ENCODE assay signal across 26 cellular contexts in genomic region chr2:216992056-216992455, GRCh38.
A peak's percentile ranks its signal among the peaks of the same experiment; 100 is the strongest.
DNase-seq lines count a peak whose midpoint lies in the region; ATAC-seq and TF ChIP-seq lines count a peak whose summit lies in the region.
"Had no signal": no experiment of that assay in that cellular context is flagged by ENCODE, and none has a peak within 500 bp of the region (broad histone marks: within the 10 kb centered on the region; RNA-seq: fewer than 3 reads in every experiment).

No MANE protein-coding gene starts in this region.

- no peaks in the 10 kb centered on the region for H3K36me3 Mint-ChIP-seq in CD8-positive, alpha-beta T cell
- H3K36me3 Mint-ChIP-seq in natural killer cell treated with Interleukin-12 subunit alpha and Interleukin-12 subunit beta and Interleukin-15 and Interleukin-18, amount 100 ng/mL, for 72 hours = no peaks in the 10 kb centered on the region
- H3K36me3 Mint-ChIP-seq: IgD-negative memory B cell; naive B cell; stimulated activated effector memory CD8-positive, alpha-beta T cell treated with anti-CD3 and anti-CD28 coated beads, Interleukin-12 subunit alpha, Interleukin-12 subunit beta, amount 100 ng/mL, for 72 hours had no signal

- peak overlapping the region in 1 of 2 experiments; percentile 42; a peak in 1 of 4 replicates for H4K8ac ChIP-seq in IMR-90 (ENCODE audit: low read depth in 2 of 2, low read length in 2 of 2)

- H2AK9ac ChIP-seq in IMR-90 (replicated peaks; ENCODE audit: low read depth, low read length, poor library complexity) = no peak overlapping the region

- no peak overlapping the region for H3K56ac ChIP-seq in IMR-90 (ENCODE audit: extremely low read depth, insufficient read depth, low read length)

- no peaks in the 10 kb centered on the region for H3K4me1 Mint-ChIP-seq in CD8-positive, alpha-beta T cell (ENCODE audit: low read depth)
- H3K4me1 Mint-ChIP-seq in natural killer cell treated with Interleukin-12 subunit alpha and Interleukin-12 subunit beta and Interleukin-15 and Interleukin-18, amount 100 ng/mL, for 72 hours (ENCODE audit: low read depth in 2 of 2) = no peaks in the 10 kb centered on the region
- H3K4me1 Mint-ChIP-seq: IgD-negative memory B cell; naive B cell; stimulated activated effector memory CD8-positive, alpha-beta T cell treated with anti-CD3 and anti-CD28 coated beads, Interleukin-12 subunit alpha, Interleukin-12 subunit beta, amount 100 ng/mL, for 72 hours had no signal

- H3K79me2 ChIP-seq in hepatocyte = no peaks in the 10 kb centered on the region
- H3K79me2 ChIP-seq in MM.1S (ENCODE audit: low read length) = no peaks in the 10 kb centered on the region

- H3K4me1 ChIP-seq in IMR-90 (ENCODE audit: control insufficient read depth, insufficient read depth, low read length) = peaks cover 9% of the 10 kb centered on the region
- no peaks in the 10 kb centered on the region for H3K4me1 ChIP-seq in hepatocyte (ENCODE audit: insufficient read depth)
- H3K4me1 ChIP-seq in CD8-positive, alpha-beta T cell (ENCODE audit: insufficient read depth, low read length) = no peaks in the 10 kb centered on the region
- H3K4me1 ChIP-seq in MM.1S (ENCODE audit: low read length) = no peaks in the 10 kb centered on the region
- H3K4me1 ChIP-seq: foreskin keratinocyte, upper lobe of left lung had no signal

- TF ChIP-seq CTCF in IMR-90 (conservative IDR thresholded peaks at IDR 0.05; ENCODE audit: low read depth, low read length) = no peak
- TF ChIP-seq CTCF in hepatocyte (IDR thresholded peaks at IDR 0.05; ENCODE audit: poor library complexity) = no peak
- TF ChIP-seq CTCF in CD8-positive, alpha-beta T cell (IDR thresholded peaks at IDR 0.05) = no peak
- TF ChIP-seq CTCF in MM.1S (IDR thresholded peaks at IDR 0.05; ENCODE audit: low read length) = no peak

- intact Hi-C loops in IMR-90 (cut with micrococcal nuclease) = loop anchor here (5.0 kb wide), 1 partner anchor 295 kb away; the partner anchor contains the start of gene IGFBP5
- intact Hi-C loops in CD8-positive, alpha-beta T cell (cut with DNase I, micrococcal nuclease) = no loop called here

- H3K4me3 ChIP-seq in IMR-90 (ENCODE audit: insufficient read depth, low read depth, low read length) (no peak overlapping the region), hepatocyte (no peak overlapping the region), MM.1S (ENCODE audit: low read length) (no peak overlapping the region)
- H3K4me3 ChIP-seq in CD8-positive, alpha-beta T cell (ENCODE audit: low read depth, low read length) = no peak overlapping the region
- H3K4me3 ChIP-seq: BLaER1 treated with 17β-estradiol and CSF1 and Interleukin-3, amounts not matched to agents 10 nM and 100 nM; coronary artery; heart left ventricle; upper lobe of left lung had no signal

- H3K4ac ChIP-seq in IMR-90 (ENCODE audit: low read depth, low read length) = 0 out of 2 replicates have a peak overlapping the region, but pooled peaks have one; percentile 34

- no peaks in the 10 kb centered on the region; the same call in 1 of the 2 replicates for H3K9me3 ChIP-seq in IMR-90 (ENCODE audit: control insufficient read depth, insufficient read depth, low read length)
- no peaks in the 10 kb centered on the region for H3K9me3 ChIP-seq in hepatocyte (ENCODE audit: low read depth)
- H3K9me3 ChIP-seq in CD8-positive, alpha-beta T cell (ENCODE audit: low read length) = no peaks in the 10 kb centered on the region
- no peaks in the 10 kb centered on the region for H3K9me3 ChIP-seq in MM.1S (replicated peaks; ENCODE audit: insufficient read depth, low read length)
- H3K9me3 ChIP-seq: BLaER1 treated with 17β-estradiol and CSF1 and Interleukin-3, amounts not matched to agents 10 nM and 100 nM; heart left ventricle; upper lobe of left lung had no signal

- no peaks in the 10 kb centered on the region; the same call in 1 of the 2 replicates for H3K9me1 ChIP-seq in IMR-90 (ENCODE audit: insufficient read depth, low read length)

- H3K27me3 Mint-ChIP-seq in CD8-positive, alpha-beta T cell (ENCODE audit: low read depth) = no peaks in the 10 kb centered on the region
- peaks cover 24 to 34% of the 10 kb centered on the region in 2 donors for H3K27me3 Mint-ChIP-seq in natural killer cell treated with Interleukin-12 subunit alpha and Interleukin-12 subunit beta and Interleukin-15 and Interleukin-18, amount 100 ng/mL, for 72 hours
- H3K27me3 Mint-ChIP-seq: IgD-negative memory B cell had no signal

- H3F3A ChIP-seq in MM.1S (ENCODE audit: insufficient read depth, low read length) = no peaks in the 10 kb centered on the region

- peak; percentile 16 for DNase-seq in DMS79 (lab: John Stamatoyannopoulos, UW)
- no peak for DNase-seq in IMR-90
- DNase-seq in hepatocyte (ENCODE audit: low spot score) = no peak
- peak; percentile 23 for DNase-seq in retina
- DNase-seq in CD8-positive, alpha-beta T cell = no peak
- DNase-seq in natural killer cell treated with Interleukin-12 subunit alpha and Interleukin-12 subunit beta and Interleukin-15 and Interleukin-18, amount 100 ng/mL, for 72 hours (ENCODE audit: low spot score) = no peak
- DNase-seq in MM.1S = no peak
- DNase-seq: activated CD4-positive, alpha-beta T cell treated with anti-CD3 and anti-CD28 coated beads, Interleukin-2, amount 50 U/mL, for 4 hours; activated naive CD4-positive, alpha-beta T cell treated with anti-CD3 and anti-CD28 coated beads, Interleukin-2, amount 50 U/mL, for 16 hours; amygdala; COR-L47; effector memory CD4-positive, alpha-beta T cell; foreskin keratinocyte; naive B cell; NCI-H1930; NCI-H345; NCI-H774; occipital lobe; stimulated activated CD4-positive, alpha-beta T cell treated with anti-CD3 and anti-CD28 coated beads, Interleukin-4, amount 100 ng/mL, for 24 hours; upper lobe of left lung had no signal

- H3K9me2 ChIP-seq in hepatocyte (replicated peaks; ENCODE audit: insufficient read depth) (no peaks in the 10 kb centered on the region), MM.1S (replicated peaks; ENCODE audit: insufficient read depth, low read length) (no peaks in the 10 kb centered on the region)

- peak overlapping the region; percentile 76 for H2BK120ac ChIP-seq in IMR-90 (ENCODE audit: low read depth, low read length)

- no peaks in the 10 kb centered on the region for H3K36me3 ChIP-seq in IMR-90 (ENCODE audit: control insufficient read depth, insufficient read depth, low read length)
- H3K36me3 ChIP-seq in hepatocyte (replicated peaks; ENCODE audit: insufficient read depth, low read depth) = no peaks in the 10 kb centered on the region
- no peaks in the 10 kb centered on the region for H3K36me3 ChIP-seq in CD8-positive, alpha-beta T cell (ENCODE audit: insufficient read depth, low read length)
- no peaks in the 10 kb centered on the region for H3K36me3 ChIP-seq in MM.1S (replicated peaks; ENCODE audit: insufficient read depth, low read length)
- H3K36me3 ChIP-seq: BLaER1 treated with 17β-estradiol and CSF1 and Interleukin-3, amounts not matched to agents 10 nM and 100 nM; heart left ventricle; upper lobe of left lung had no signal

- H2AK5ac ChIP-seq in IMR-90 (ENCODE audit: low read depth, low read length) = peak overlapping the region; percentile 26; the same call in 1 of the 2 replicates

- H2BK5ac ChIP-seq in IMR-90 (ENCODE audit: low read depth, low read length, poor library complexity, severe bottlenecking) = no peak overlapping the region

- H3K23ac ChIP-seq in IMR-90 (ENCODE audit: low read depth, low read length) = no peak overlapping the region

- H3K4me3 Mint-ChIP-seq in CD8-positive, alpha-beta T cell = no peak overlapping the region
- no peak overlapping the region for H3K4me3 Mint-ChIP-seq in natural killer cell treated with Interleukin-12 subunit alpha and Interleukin-12 subunit beta and Interleukin-15 and Interleukin-18, amount 100 ng/mL, for 72 hours
- H3K4me3 Mint-ChIP-seq: stimulated activated effector memory CD8-positive, alpha-beta T cell treated with anti-CD3 and anti-CD28 coated beads, Interleukin-12 subunit alpha, Interleukin-12 subunit beta, amount 100 ng/mL, for 72 hours had no signal

- H3K4me2 ChIP-seq in IMR-90 (ENCODE audit: low read depth, low read length) (no peak overlapping the region), hepatocyte (no peak overlapping the region), MM.1S (ENCODE audit: low read depth, low read length) (no peak overlapping the region)

- peak; percentile 67 for ATAC-seq in IMR-90 (ENCODE audit: low read depth)
- no peak for ATAC-seq in CD8-positive, alpha-beta T cell
- ATAC-seq in GM21786 (IDR thresholded peaks at IDR 0.05; ENCODE audit: unreplicated experiment) = no peak
- no peak for ATAC-seq in natural killer cell treated with Interleukin-12 subunit alpha and Interleukin-12 subunit beta and Interleukin-15 and Interleukin-18, amount 100 ng/mL, for 72 hours
- ATAC-seq: foreskin keratinocyte had no signal

- no TSS peak for BruUV-seq in IMR-90 (replicated peaks; lab: Mats Ljungman, UMichigan)

- H3K9me3 Mint-ChIP-seq in CD8-positive, alpha-beta T cell = no peaks in the 10 kb centered on the region
- no peaks in the 10 kb centered on the region for H3K9me3 Mint-ChIP-seq in natural killer cell treated with Interleukin-12 subunit alpha and Interleukin-12 subunit beta and Interleukin-15 and Interleukin-18, amount 100 ng/mL, for 72 hours
- H3K9me3 Mint-ChIP-seq: stimulated activated effector memory CD8-positive, alpha-beta T cell treated with anti-CD3 and anti-CD28 coated beads, Interleukin-12 subunit alpha, Interleukin-12 subunit beta, amount 100 ng/mL, for 72 hours had no signal

- peak overlapping the region; percentile 45; the same call in 1 of the 3 replicates for H2BK15ac ChIP-seq in IMR-90 (ENCODE audit: low read depth, low read length)

- dilution Hi-C loops in IMR-90 (cut with HindIII; ENCODE audit: low sequenced_read_pairs, unreplicated experiment) = no loop called here

- no peak overlapping the region; the same call in 1 of the 2 replicates for H3K9ac ChIP-seq in IMR-90 (ENCODE audit: low read depth, low read length)
- no peak overlapping the region for H3K9ac ChIP-seq in MM.1S (ENCODE audit: low read length)
- H3K9ac ChIP-seq: BLaER1 treated with 17β-estradiol and CSF1 and Interleukin-3, amounts not matched to agents 10 nM and 100 nM had no signal

- CTCF ChIA-PET in IMR-90 (lab: Yijun Ruan, JAX) = interaction anchor here (0.9 kb wide), 1 partner anchor 294 kb away, joined by 3 read pairs; no protein-coding TSS in a partner anchor
- CTCF ChIA-PET in CD8-positive, alpha-beta T cell (lab: Charles Lee) = no interaction called here

- in situ Hi-C loops in IMR-90 (cut with MboI; ENCODE audit: low sequenced_read_pairs) = no loop called here

- POLR2A ChIA-PET in IMR-90 (lab: Charles Lee; ENCODE audit: unreplicated experiment) = no interaction called here
- POLR2A ChIA-PET in CD8-positive, alpha-beta T cell (lab: Charles Lee) = no interaction called here

- 0 out of 2 replicates have a peak overlapping the region, but pooled peaks have one; percentile 28 for H4K91ac ChIP-seq in IMR-90 (ENCODE audit: insufficient read depth, low read depth, low read length)

- no peak for TF ChIP-seq POLR2A in IMR-90 (IDR thresholded peaks at IDR 0.05; ENCODE audit: low read depth, low read length)

- H3K27me3 ChIP-seq in IMR-90 (ENCODE audit: control insufficient read depth, insufficient read depth, low read length) = peaks cover 3% of the 10 kb centered on the region; the same call in 1 of the 2 replicates
- no peaks in the 10 kb centered on the region for H3K27me3 ChIP-seq in hepatocyte
- H3K27me3 ChIP-seq in CD8-positive, alpha-beta T cell (ENCODE audit: insufficient read depth, low read length) = no peaks in the 10 kb centered on the region
- no peaks in the 10 kb centered on the region for H3K27me3 ChIP-seq in MM.1S (replicated peaks; ENCODE audit: insufficient read depth, low read length)
- H3K27me3 ChIP-seq: BLaER1 treated with 17β-estradiol and CSF1 and Interleukin-3, amounts not matched to agents 10 nM and 100 nM; heart left ventricle; upper lobe of left lung had no signal

- no peak for TF ChIP-seq RAD21 in IMR-90 (IDR thresholded peaks at IDR 0.05; ENCODE audit: low read length)

- peak overlapping the region; percentile 3; the same call in 1 of the 2 replicates for H2BK20ac ChIP-seq in IMR-90 (ENCODE audit: low read depth, low read length)

- H2AFZ ChIP-seq in IMR-90 (replicated peaks; ENCODE audit: low read length, poor library complexity) (no peak overlapping the region), hepatocyte (no peak overlapping the region), MM.1S (ENCODE audit: low read length) (no peak overlapping the region)

- H3K27ac Mint-ChIP-seq in CD8-positive, alpha-beta T cell = no peak overlapping the region
- no peak overlapping the region for H3K27ac Mint-ChIP-seq in natural killer cell treated with Interleukin-12 subunit alpha and Interleukin-12 subunit beta and Interleukin-15 and Interleukin-18, amount 100 ng/mL, for 72 hours
- H3K27ac Mint-ChIP-seq: IgD-negative memory B cell; naive B cell; stimulated activated effector memory CD8-positive, alpha-beta T cell treated with anti-CD3 and anti-CD28 coated beads, Interleukin-12 subunit alpha, Interleukin-12 subunit beta, amount 100 ng/mL, for 72 hours had no signal

- no CpG with 5 or more reads among the region's 2 CpGs for WGBS in IMR-90 (ENCODE audit: extremely low coverage in 2 of 2, insufficient read length in 1 of 2), 2 experiments
- 70% methylated on average over 2 of the region's 2 CpGs for WGBS in hepatocyte (ENCODE audit: low lambda C conversion rate, missing lambda C conversion rate)

- 0 out of 2 replicates have a peak overlapping the region, but pooled peaks have one; percentile 40 for H3K14ac ChIP-seq in IMR-90 (replicated peaks; ENCODE audit: low read depth, low read length)

- H4K20me1 ChIP-seq in IMR-90 (ENCODE audit: insufficient read depth, low read length) (no peaks in the 10 kb centered on the region), hepatocyte (ENCODE audit: insufficient read depth, poor library complexity, severe bottlenecking) (no peaks in the 10 kb centered on the region), MM.1S (ENCODE audit: insufficient read depth, low read length) (no peaks in the 10 kb centered on the region)
- H4K20me1 ChIP-seq: BLaER1 treated with 17β-estradiol and CSF1 and Interleukin-3, amounts not matched to agents 10 nM and 100 nM had no signal

- H3K27ac ChIP-seq in IMR-90 (ENCODE audit: insufficient read depth, low read length) (peak overlapping the region; percentile 5; the same call in 1 of the 2 replicates), hepatocyte (peak overlapping the region; percentile 42), MM.1S (ENCODE audit: low read length) (no peak overlapping the region)
- no peak overlapping the region for H3K27ac ChIP-seq in CD8-positive, alpha-beta T cell (ENCODE audit: low read depth, low read length)
- H3K27ac ChIP-seq: BLaER1 treated with 17β-estradiol and CSF1 and Interleukin-3, amounts not matched to agents 10 nM and 100 nM; coronary artery; foreskin keratinocyte; upper lobe of left lung had no signal

- H3K18ac ChIP-seq in IMR-90 (ENCODE audit: low read depth, low read length) = peak overlapping the region; percentile 45; the same call in 1 of the 2 replicates

- no peaks in the 10 kb centered on the region for H3K79me1 ChIP-seq in IMR-90 (ENCODE audit: low read depth in 1 of 2, low read length in 2 of 2)

- H4K5ac ChIP-seq in IMR-90 (ENCODE audit: low read depth, low read length) = peak overlapping the region; percentile 44; the same call in 1 of the 2 replicates

Comparison
In these comparisons a context has a peak if more than half of its experiments do, and no peak if none do; other contexts are left out.
1. DNase-seq: peak in DMS79 (single experiment) and retina (single experiment); none in IMR-90 (single experiment), hepatocyte (single experiment), CD8-positive, alpha-beta T cell (0 of 7), natural killer cell treated with Interleukin-12 subunit alpha and Interleukin-12 subunit beta and Interleukin-15 and Interleukin-18, amount 100 ng/mL, for 72 hours (single experiment) and MM.1S (single experiment).
2. H3K27ac ChIP-seq: peak in IMR-90 (single experiment) and hepatocyte (single experiment); none in CD8-positive, alpha-beta T cell (single experiment) and MM.1S (single experiment).